In the genomic region with DNA sequence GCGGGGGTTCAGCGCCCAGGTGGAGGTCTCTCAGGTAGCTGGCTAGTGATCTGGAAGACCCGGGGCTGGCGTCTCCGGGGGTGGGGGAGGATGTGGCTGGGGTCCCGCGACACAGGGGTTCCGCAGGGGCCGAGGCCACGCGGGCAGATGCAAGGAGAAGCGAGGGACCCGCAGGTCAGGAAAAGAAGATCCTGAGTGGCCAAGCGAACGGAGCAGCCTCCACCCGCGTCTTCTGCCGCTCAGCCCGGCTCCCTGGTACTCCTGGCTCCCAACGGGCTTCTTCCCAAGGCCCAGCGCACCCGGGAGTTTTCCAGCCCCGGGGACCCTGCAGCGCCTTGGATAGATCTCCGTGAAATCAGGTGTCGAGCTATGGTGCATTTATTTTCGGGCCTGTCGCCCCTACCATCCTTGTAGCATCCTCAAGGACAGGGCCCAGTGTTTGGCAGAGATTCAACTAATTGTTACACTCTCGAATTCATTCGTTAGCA, we compare ENCODE assay signal across 8 cellular contexts. TPM values are rescaled to one million over a fixed set of nuclear protein-coding genes. Genes with fewer than 3 reads are reported as not detected.
DNase-seq lines count a peak whose midpoint lies in the region; ATAC-seq and TF ChIP-seq lines count a peak whose summit lies in the region.

No MANE protein-coding gene starts in this region.

- H2BK5ac ChIP-seq in IMR-90 (ENCODE audit: low read depth, low read length, poor library complexity, severe bottlenecking): no peak overlapping the region

- peak overlapping the region; percentile 18 for H3K9ac ChIP-seq in IMR-90 (ENCODE audit: low read depth, low read length)
- no peak overlapping the region for H3K9ac ChIP-seq in smooth muscle cell (ENCODE audit: low read depth)

- H3K4me1 ChIP-seq in IMR-90 (ENCODE audit: control insufficient read depth, insufficient read depth, low read length): peaks cover 4% of the 10 kb centered on the region
- peaks cover 19% of the 10 kb centered on the region for H3K4me1 ChIP-seq in smooth muscle cell (ENCODE audit: low read depth)

- H3K36me3 ChIP-seq in IMR-90 (ENCODE audit: control insufficient read depth, insufficient read depth, low read length) (no peaks in the 10 kb centered on the region), smooth muscle cell (ENCODE audit: low read depth) (no peaks in the 10 kb centered on the region)

- dilution Hi-C loops in IMR-90 (cut with HindIII; ENCODE audit: low sequenced_read_pairs, unreplicated experiment): no loop called here

- peak overlapping the region; percentile 38; the same call in 1 of the 2 replicates for H3K4ac ChIP-seq in IMR-90 (ENCODE audit: low read depth, low read length)

- H3K4me3 ChIP-seq in IMR-90 (ENCODE audit: insufficient read depth, low read depth, low read length): peak overlapping the region; percentile 49
- H3K4me3 ChIP-seq in smooth muscle cell: peak overlapping the region; percentile 73

- H3K4me1 Mint-ChIP-seq in activated naive CD8-positive, alpha-beta T cell treated with anti-CD3 and anti-CD28 coated beads for 36 hours: peaks cover 37% of the 10 kb centered on the region
- peaks cover 29 to 47% of the 10 kb centered on the region in 2 donors for H3K4me1 Mint-ChIP-seq in immature natural killer cell

- peaks cover 37% of the 10 kb centered on the region for H3K79me2 ChIP-seq in smooth muscle cell (ENCODE audit: low read depth)

- TF ChIP-seq CTCF in IMR-90 (conservative IDR thresholded peaks at IDR 0.05; ENCODE audit: low read depth, low read length) (no peak), smooth muscle cell (IDR thresholded peaks at IDR 0.05; ENCODE audit: borderline replicate concordance, insufficient read depth, poor library complexity, severe bottlenecking) (no peak)

- ATAC-seq in IMR-90 (ENCODE audit: low read depth): peak; percentile 9

- no peak overlapping the region for H3K27ac Mint-ChIP-seq in activated naive CD8-positive, alpha-beta T cell treated with anti-CD3 and anti-CD28 coated beads for 36 hours
- H3K27ac Mint-ChIP-seq in immature natural killer cell: peak overlapping the region in 3 of 6 donors; percentile 20 to 80 (median 53)

- H2AFZ ChIP-seq in IMR-90 (replicated peaks; ENCODE audit: low read length, poor library complexity) (peak overlapping the region; percentile 93), smooth muscle cell (ENCODE audit: low read depth) (peak overlapping the region; percentile 87)

- no peak overlapping the region for H3K14ac ChIP-seq in IMR-90 (replicated peaks; ENCODE audit: low read depth, low read length)

- POLR2A ChIA-PET in IMR-90 (lab: Charles Lee; ENCODE audit: unreplicated experiment): no interaction called here

- H4K20me1 ChIP-seq in IMR-90 (ENCODE audit: insufficient read depth, low read length) (peaks cover 28% of the 10 kb centered on the region; the same call in 1 of the 2 replicates), smooth muscle cell (ENCODE audit: low read depth) (peaks cover 37% of the 10 kb centered on the region)

- H3K4me2 ChIP-seq in IMR-90 (ENCODE audit: low read depth, low read length): peak overlapping the region; percentile 80
- H3K4me2 ChIP-seq in smooth muscle cell: peak overlapping the region; percentile 87

- H2BK120ac ChIP-seq in IMR-90 (ENCODE audit: low read depth, low read length): no peak overlapping the region

- no peak overlapping the region for H3K18ac ChIP-seq in IMR-90 (ENCODE audit: low read depth, low read length)

- intact Hi-C loops in IMR-90 (cut with micrococcal nuclease): loop anchor here (5.0 kb wide), 3 partner anchors 122 to 192 kb away; no protein-coding TSS in a partner anchor

- H4K8ac ChIP-seq in IMR-90 (ENCODE audit: low read depth in 2 of 2, low read length in 2 of 2): peak overlapping the region in 1 of 2 experiments; percentile 39; a peak in 1 of 4 replicates

- 2% methylated on average over 11 of the region's 30 CpGs; no CpG with 5 or more reads in 1 of the 2 experiments for WGBS in IMR-90 (ENCODE audit: extremely low coverage in 2 of 2, insufficient read length in 1 of 2), 2 experiments
- WGBS in smooth muscle cell (ENCODE audit: low lambda C conversion rate): 3% methylated on average over 22 of the region's 30 CpGs

- peaks cover 6% of the 10 kb centered on the region for H3F3A ChIP-seq in smooth muscle cell (ENCODE audit: low read depth)

- H2AK9ac ChIP-seq in IMR-90 (replicated peaks; ENCODE audit: low read depth, low read length, poor library complexity): no peak overlapping the region

- no peak overlapping the region for H2BK15ac ChIP-seq in IMR-90 (ENCODE audit: low read depth, low read length)

- no peaks in the 10 kb centered on the region for H3K9me3 Mint-ChIP-seq in activated naive CD8-positive, alpha-beta T cell treated with anti-CD3 and anti-CD28 coated beads for 36 hours
- no peaks in the 10 kb centered on the region for H3K9me3 Mint-ChIP-seq in immature natural killer cell

- peak overlapping the region; percentile 74 for H3K4me3 Mint-ChIP-seq in activated naive CD8-positive, alpha-beta T cell treated with anti-CD3 and anti-CD28 coated beads for 36 hours
- peak overlapping the region; percentile 66 to 93 (median 76) for H3K4me3 Mint-ChIP-seq in immature natural killer cell

- H3K27ac ChIP-seq in IMR-90 (ENCODE audit: insufficient read depth, low read length) (no peak overlapping the region; the same call in 1 of the 2 replicates), smooth muscle cell (ENCODE audit: low read depth) (no peak overlapping the region)

- H2BK20ac ChIP-seq in IMR-90 (ENCODE audit: low read depth, low read length): no peak overlapping the region

- in situ Hi-C loops in Caki2 (cut with HindIII; ENCODE audit: low pct_unique_long_range_greater_than_20kb, low sequenced_read_pairs) (no loop called here), IMR-90 (cut with MboI; ENCODE audit: low sequenced_read_pairs) (loop anchor here (25.0 kb wide), 2 partner anchors 457 to 657 kb away; no protein-coding TSS in a partner anchor)

- TF ChIP-seq RAD21 in IMR-90 (IDR thresholded peaks at IDR 0.05; ENCODE audit: low read length): no peak

- no peak overlapping the region for H3K23ac ChIP-seq in IMR-90 (ENCODE audit: low read depth, low read length)

- H4K91ac ChIP-seq in IMR-90 (ENCODE audit: insufficient read depth, low read depth, low read length): no peak overlapping the region

- DNase-seq in Caki2 (ENCODE audit: low read depth): peak; percentile 21
- no peak for DNase-seq in IMR-90
- DNase-seq in activated naive CD8-positive, alpha-beta T cell treated with anti-CD3 and anti-CD28 coated beads for 36 hours: no peak
- no peak for DNase-seq in immature natural killer cell
- DNase-seq in smooth muscle cell (lab: John Stamatoyannopoulos, UW; ENCODE audit: unreplicated experiment): no peak
- DNase-seq in activated effector memory CD4-positive, alpha-beta T cell treated with Interleukin-2 at 50 U/mL for 16 hours: no peak
- no peak for DNase-seq in GM19240 (ENCODE audit: insufficient read length, low spot score)
- no peak for DNase-seq in NOMO-1 treated with dmso at 0.1 percent for 144 hours (lab: John Stamatoyannopoulos, UW; ENCODE audit: unreplicated experiment)

- H3K9me3 ChIP-seq in IMR-90 (ENCODE audit: control insufficient read depth, insufficient read depth, low read length): no peaks in the 10 kb centered on the region
- H3K9me3 ChIP-seq in smooth muscle cell (replicated peaks; ENCODE audit: low read depth): no peaks in the 10 kb centered on the region

- CTCF ChIA-PET in IMR-90 (lab: Yijun Ruan, JAX): no interaction called here

- H3K56ac ChIP-seq in IMR-90 (ENCODE audit: extremely low read depth, insufficient read depth, low read length): no peak overlapping the region

- no peak for TF ChIP-seq POLR2A in IMR-90 (IDR thresholded peaks at IDR 0.05; ENCODE audit: low read depth, low read length)

- peak overlapping the region; percentile 22; the same call in 1 of the 2 replicates for H4K5ac ChIP-seq in IMR-90 (ENCODE audit: low read depth, low read length)

- no TSS peak for BruUV-seq in IMR-90 (replicated peaks; lab: Mats Ljungman, UMichigan)

- peaks cover 12 to 27% of the 10 kb centered on the region in 2 experiments; a peak in 3 of 4 replicates for H3K79me1 ChIP-seq in IMR-90 (ENCODE audit: low read depth in 1 of 2, low read length in 2 of 2)

- no peaks in the 10 kb centered on the region for H3K27me3 Mint-ChIP-seq in activated naive CD8-positive, alpha-beta T cell treated with anti-CD3 and anti-CD28 coated beads for 36 hours
- peaks cover 2 to 6% (median 3%) of the 10 kb centered on the region in 3 donors for H3K27me3 Mint-ChIP-seq in immature natural killer cell (ENCODE audit: low read depth in 3 of 3)

- no peaks in the 10 kb centered on the region for H3K9me1 ChIP-seq in IMR-90 (ENCODE audit: insufficient read depth, low read length)

- H3K27me3 ChIP-seq in IMR-90 (ENCODE audit: control insufficient read depth, insufficient read depth, low read length): peaks cover 7% of the 10 kb centered on the region; the same call in 1 of the 2 replicates
- H3K27me3 ChIP-seq in smooth muscle cell (ENCODE audit: low read depth): no peaks in the 10 kb centered on the region

- no peaks in the 10 kb centered on the region for H3K36me3 Mint-ChIP-seq in activated naive CD8-positive, alpha-beta T cell treated with anti-CD3 and anti-CD28 coated beads for 36 hours
- no peaks in the 10 kb centered on the region for H3K36me3 Mint-ChIP-seq in immature natural killer cell

- no peak overlapping the region for H2AK5ac ChIP-seq in IMR-90 (ENCODE audit: low read depth, low read length)

TF ChIP-seq in IMR-90, 13 proteins besides CTCF, POLR2A, EP300 and RAD21 (continues in another document):
- no peak for TF ChIP-seq MAFK (IDR thresholded peaks at IDR 0.05; ENCODE audit: low read depth, low read length)
- no peak for TF ChIP-seq NFE2L2 (IDR thresholded peaks at IDR 0.05; ENCODE audit: low read depth, low read length)
- TF ChIP-seq RCOR1 (IDR thresholded peaks at IDR 0.05; ENCODE audit: insufficient replicate concordance, low read length): no peak
- no peak for TF ChIP-seq MAZ (IDR thresholded peaks at IDR 0.05; ENCODE audit: borderline replicate concordance, low read depth, low read length)
- TF ChIP-seq SMC3 (IDR thresholded peaks at IDR 0.05; ENCODE audit: low read depth, low read length): no peak
- no peak for TF ChIP-seq RFX5 (IDR thresholded peaks at IDR 0.05; ENCODE audit: low read depth, low read length)
- TF ChIP-seq CEBPB (IDR thresholded peaks at IDR 0.05; ENCODE audit: low read depth, low read length): no peak
- TF ChIP-seq CHD1 (IDR thresholded peaks at IDR 0.05; ENCODE audit: low read depth, low read length): no peak

RNA-seq across cellular contexts. Expression of gene CHD6, which starts 0.7 kb away (rescaled TPM):
- 8.1 and 32.8 TPM in 2 replicates for total RNA-seq in Caki2 (2014; rRNA removed; shearing (Covaris generic); ENCODE audit: low replicate concordance)
- 26.7 and 31.7 TPM in 2 replicates for total RNA-seq in IMR-90 (2012; rRNA removed)
- polyA plus RNA-seq in IMR-90 (2012; rRNA removed): 7.9 and 8.8 TPM in 2 replicates
- polyA plus RNA-seq in IMR-90 (2012; cell fraction: cytosol; rRNA removed): 2.2 and 2.4 TPM in 2 replicates
- 17.0 and 37.4 TPM in 2 replicates for polyA plus RNA-seq in IMR-90 (2012; cell fraction: nucleus; rRNA removed; ENCODE audit: low replicate concordance)
- total RNA-seq in activated naive CD8-positive, alpha-beta T cell treated with anti-CD3 and anti-CD28 coated beads for 36 hours: 10 to 100 TPM; 18.4 to 19.5 TPM
- 10 to 100 TPM; 35.1 to 57.9 (median 42.0) TPM for polyA plus RNA-seq in immature natural killer cell
- total RNA-seq in smooth muscle cell: 41.7 and 45.2 TPM in 2 replicates
- 47.8 and 66.8 TPM in 2 replicates for polyA plus RNA-seq in smooth muscle cell
